16 cellular contexts compared by ENCODE assay signal in genomic region chr4:55372259-55372658, GRCh38.
"Had no signal": no experiment of that assay in that cellular context is flagged by ENCODE, and none has a peak within 500 bp of the region (broad histone marks: within the 10 kb centered on the region; RNA-seq: fewer than 3 reads in every experiment).

No MANE protein-coding gene starts in this region.

- H3K27me3 ChIP-seq: SJSA1 had no signal

- H3K4me1 Mint-ChIP-seq: activated B cell treated with CpG ODN at 0.5 μM for 24 hours, memory B cell had no signal

- H3K4me3 ChIP-seq: SJSA1 had no signal

- H3K27ac ChIP-seq: SJSA1 had no signal

- H3K9me3 Mint-ChIP-seq: activated B cell treated with CpG ODN at 0.5 μM for 24 hours; activated naive CD4-positive, alpha-beta T cell treated with anti-CD3 and anti-CD28 coated beads, Interleukin-2, amount 50 U/mL, for 72 hours; effector memory CD8-positive, alpha-beta T cell; memory B cell; natural killer cell treated with Interleukin-12 subunit alpha and Interleukin-12 subunit beta and Interleukin-15 and Interleukin-18, amount 100 ng/mL, for 72 hours; stimulated activated naive CD8-positive, alpha-beta T cell treated with anti-CD3 and anti-CD28 coated beads, Interleukin-15, Interleukin-2, amounts not matched to agents 100 ng/mL and 50 ng/mL, for 24 hours had no signal

- H3K27me3 Mint-ChIP-seq: activated B cell treated with CpG ODN at 0.5 μM for 24 hours; effector memory CD8-positive, alpha-beta T cell; memory B cell; natural killer cell treated with Interleukin-12 subunit alpha and Interleukin-12 subunit beta and Interleukin-15 and Interleukin-18, amount 100 ng/mL, for 72 hours; stimulated activated naive CD8-positive, alpha-beta T cell treated with anti-CD3 and anti-CD28 coated beads, Interleukin-15, Interleukin-2, amounts not matched to agents 100 ng/mL and 50 ng/mL, for 24 hours had no signal

- H3K27ac Mint-ChIP-seq: activated B cell treated with CpG ODN at 0.5 μM for 24 hours; activated naive CD4-positive, alpha-beta T cell treated with anti-CD3 and anti-CD28 coated beads, Interleukin-2, amount 50 U/mL, for 72 hours; effector memory CD8-positive, alpha-beta T cell; memory B cell; natural killer cell treated with Interleukin-12 subunit alpha and Interleukin-12 subunit beta and Interleukin-15 and Interleukin-18, amount 100 ng/mL, for 72 hours; stimulated activated naive CD8-positive, alpha-beta T cell treated with anti-CD3 and anti-CD28 coated beads, Interleukin-15, Interleukin-2, amounts not matched to agents 100 ng/mL and 50 ng/mL, for 24 hours had no signal

- ATAC-seq: activated naive CD4-positive, alpha-beta T cell treated with anti-CD3 and anti-CD28 coated beads, Interleukin-2, amount 50 U/mL, for 72 hours; effector memory CD8-positive, alpha-beta T cell; left lobe of liver; natural killer cell treated with Interleukin-12 subunit alpha and Interleukin-12 subunit beta and Interleukin-15 and Interleukin-18, amount 100 ng/mL, for 72 hours had no signal

- H3K4me3 Mint-ChIP-seq: activated B cell treated with CpG ODN at 0.5 μM for 24 hours; effector memory CD8-positive, alpha-beta T cell; memory B cell; natural killer cell treated with Interleukin-12 subunit alpha and Interleukin-12 subunit beta and Interleukin-15 and Interleukin-18, amount 100 ng/mL, for 72 hours; stimulated activated naive CD8-positive, alpha-beta T cell treated with anti-CD3 and anti-CD28 coated beads, Interleukin-15, Interleukin-2, amounts not matched to agents 100 ng/mL and 50 ng/mL, for 24 hours had no signal

- H3K4me1 ChIP-seq: SJSA1 had no signal

- FAIRE-seq: islet of Langerhans had no signal

- H3K36me3 ChIP-seq: SJSA1 had no signal

- H3K9me3 ChIP-seq: SJSA1 had no signal

- DNase-seq: activated B cell treated with CpG ODN at 0.5 μM for 24 hours; activated CD4-positive, alpha-beta T cell treated with anti-CD3 and anti-CD28 coated beads, Interleukin-2, amount 50 U/mL, for 1 hour; activated T-cell treated with anti-CD3 and anti-CD28 coated beads, Interleukin-2, amount 50 U/mL, for 1 hour; amygdala; effector memory CD8-positive, alpha-beta T cell; erythroblast; stimulated activated CD4-positive, alpha-beta T cell treated with anti-CD3 and anti-CD28 coated beads, Interleukin-15, amount 100 ng/mL, for 24 hours; stimulated activated CD4-positive, alpha-beta T cell treated with anti-CD3 and anti-CD28 coated beads, Interleukin-4, amount 100 ng/mL, for 24 hours; T-helper 1 cell had no signal
